In the genomic region with DNA sequence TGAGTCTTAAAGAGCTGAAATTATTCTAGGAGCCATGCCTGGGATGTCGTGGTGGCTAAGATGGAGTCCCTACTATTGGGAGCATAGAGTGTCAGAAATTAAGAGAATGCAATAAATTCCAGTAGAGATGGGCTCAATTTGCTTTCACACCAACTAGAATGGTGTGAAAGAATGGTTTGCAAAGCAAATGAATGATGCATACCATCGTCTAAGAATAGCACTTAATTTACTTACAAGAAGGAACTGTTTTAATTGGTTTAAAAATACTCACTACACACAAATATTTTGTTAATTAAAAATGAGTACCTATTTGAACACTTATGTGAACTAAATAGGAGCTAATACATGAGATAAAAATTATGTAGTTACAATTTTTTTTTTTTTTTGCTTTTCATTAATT, we compare ENCODE assay signal across 18 cellular contexts.
DNase-seq lines count a peak whose midpoint lies in the region; ATAC-seq, FAIRE-seq and TF ChIP-seq lines count a peak whose summit lies in the region.
"Had no signal": no experiment of that assay in that cellular context is flagged by ENCODE, and none has a peak within 500 bp of the region (broad histone marks: within the 10 kb centered on the region; RNA-seq: fewer than 3 reads in every experiment).

No MANE protein-coding gene starts in this region.

- DNase-seq in GM06990 (ENCODE audit: extremely low read depth, insufficient read length) (peak; percentile 25), GM19239 (ENCODE audit: insufficient read length, low spot score) (no peak), T-helper 17 cell (no peak), germinal center (ENCODE audit: low spot score) (peak; percentile 20), left lobe of liver (ENCODE audit: low spot score) (no peak), GM20000 (ENCODE audit: low spot score) (no peak), PC-3 (no peak), dermis blood vessel endothelial cell (no peak)
- DNase-seq: Caco-2; CD4-positive, alpha-beta T cell; GDM1; HCEC 1CT; KG1 had no signal

- POLR2A ChIA-PET in PC-3 (lab: Charles Lee; ENCODE audit: unreplicated experiment): no interaction called here

- peak; percentile 18 for FAIRE-seq in GM19239 (lab: Jason Lieb, UNC)
- FAIRE-seq: D721Med, H54, HTR-8/SVneo had no signal

- CTCF ChIA-PET in PC-3 (lab: Charles Lee): no interaction called here

- H3K4me2 ChIP-seq in PC-3 (ENCODE audit: low read length): no peak overlapping the region
- H3K4me2 ChIP-seq: GM23338 had no signal

- H3K4me3 Mint-ChIP-seq in T-helper 17 cell: no peak overlapping the region
- H3K4me3 Mint-ChIP-seq: CD4-positive, alpha-beta T cell; GM23338 had no signal

- H3K36me3 Mint-ChIP-seq in T-helper 17 cell (ENCODE audit: low read depth): peaks cover 3% of the 10 kb centered on the region

- H3K9me3 ChIP-seq in T-helper 17 cell (ENCODE audit: control insufficient read depth, low read length, poor library complexity, severe bottlenecking): no peaks in the 10 kb centered on the region
- no peaks in the 10 kb centered on the region for H3K9me3 ChIP-seq in PC-3 (ENCODE audit: low read length)
- H3K9me3 ChIP-seq: Caco-2 had no signal

- no peaks in the 10 kb centered on the region for H3K27me3 Mint-ChIP-seq in T-helper 17 cell
- H3K27me3 Mint-ChIP-seq: CD4-positive, alpha-beta T cell had no signal

- peaks cover 16% of the 10 kb centered on the region for H3K4me1 Mint-ChIP-seq in T-helper 17 cell

- H3K9ac ChIP-seq in PC-3 (ENCODE audit: low read length): no peak overlapping the region

- intact Hi-C loops in PC-3 (cut with micrococcal nuclease): no loop called here

- peak overlapping the region; percentile 8 for H3K27ac Mint-ChIP-seq in T-helper 17 cell
- H3K27ac Mint-ChIP-seq: CD4-positive, alpha-beta T cell; GM23338 had no signal

- no peaks in the 10 kb centered on the region for H3K9me2 ChIP-seq in PC-3 (replicated peaks; ENCODE audit: low read length)

- no peaks in the 10 kb centered on the region for H4K20me1 ChIP-seq in PC-3 (ENCODE audit: low read length)

- H3K27me3 ChIP-seq in GM06990 (replicated peaks; ENCODE audit: control insufficient read depth, insufficient read depth, low read length): no peaks in the 10 kb centered on the region
- no peaks in the 10 kb centered on the region for H3K27me3 ChIP-seq in PC-3 (ENCODE audit: low read length)

- no peaks in the 10 kb centered on the region for H3K36me3 ChIP-seq in GM06990 (ENCODE audit: control insufficient read depth, insufficient read depth, low read length)
- H3K36me3 ChIP-seq in PC-3 (ENCODE audit: low read depth, low read length): no peaks in the 10 kb centered on the region

- no peak overlapping the region for H3K27ac ChIP-seq in PC-3 (ENCODE audit: low read length)
- H3K27ac ChIP-seq: C4-2B had no signal

- no peaks in the 10 kb centered on the region for H3K79me2 ChIP-seq in PC-3 (ENCODE audit: low read length)

- no peaks in the 10 kb centered on the region for H3K4me1 ChIP-seq in PC-3 (ENCODE audit: insufficient read depth, low read length)
- H3K4me1 ChIP-seq: Caco-2 had no signal

- ATAC-seq in T-helper 17 cell: no peak
- ATAC-seq in left lobe of liver: no peak
- ATAC-seq in PC-3: no peak
- ATAC-seq: GM23338 had no signal

- H3K4me3 ChIP-seq in GM06990 (replicated peaks; ENCODE audit: low read depth, low read length) (no peak overlapping the region), PC-3 (ENCODE audit: low read length) (no peak overlapping the region)
- H3K4me3 ChIP-seq: GM23338 had no signal

- no peaks in the 10 kb centered on the region for H3F3A ChIP-seq in PC-3 (ENCODE audit: low read length, unreplicated experiment)

- no TSS peak for BruUV-seq in PC-3 (replicated peaks; lab: Mats Ljungman, UMichigan)

- no peak overlapping the region for H2AFZ ChIP-seq in PC-3 (ENCODE audit: low read length)
- H2AFZ ChIP-seq: GM23338 had no signal

- TF ChIP-seq CTCF in GM06990 (IDR thresholded peaks at IDR 0.05; ENCODE audit: insufficient read depth, low read length, poor library complexity, severe bottlenecking): no peak
- no peak for TF ChIP-seq CTCF in GM20000 (IDR thresholded peaks at IDR 0.05; ENCODE audit: extremely low read depth, missing control alignments)
- no peak for TF ChIP-seq CTCF in PC-3 (conservative IDR thresholded peaks at IDR 0.05; ENCODE audit: low read depth, low read length)

Comparison
In these comparisons a context has a peak if more than half of its experiments do, and no peak if none do; other contexts are left out.
1. DNase-seq: peak in GM06990 (single experiment) and germinal center (single experiment); none in GM19239 (single experiment), T-helper 17 cell (0 of 3), left lobe of liver (single experiment), GM20000 (single experiment), PC-3 (single experiment) and dermis blood vessel endothelial cell (single experiment).